In the genomic region with DNA sequence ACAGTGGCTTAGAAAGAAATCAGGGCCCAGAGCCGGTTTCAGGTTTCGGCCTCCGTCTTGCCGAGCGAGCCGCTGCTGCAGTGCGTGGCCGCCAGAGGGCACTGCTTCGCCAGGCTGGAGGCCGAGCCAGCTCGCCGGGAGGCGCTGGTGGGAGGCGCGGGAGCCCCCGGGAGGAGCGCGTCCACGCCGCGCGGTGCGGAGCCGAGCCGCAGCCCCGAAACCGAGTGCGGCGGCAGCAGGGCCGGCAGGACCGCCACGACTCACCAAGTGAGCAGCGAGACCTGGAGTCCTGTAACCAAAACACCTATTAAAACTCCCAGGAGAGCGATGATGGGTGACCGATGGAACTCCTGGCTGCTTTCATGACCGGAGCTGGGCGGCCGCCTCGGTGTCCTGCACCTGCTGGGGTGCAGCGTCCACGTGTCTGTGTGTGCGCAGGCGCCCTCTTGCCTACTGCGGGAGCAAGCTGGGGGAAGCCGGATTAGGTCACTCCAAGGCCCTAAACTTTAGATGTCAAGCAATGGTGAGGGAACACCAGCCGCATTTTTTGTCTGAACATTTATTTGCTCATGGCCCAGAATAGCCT, we compare ENCODE assay signal across 8 cellular contexts.
DNase-seq lines count a peak whose midpoint lies in the region; ATAC-seq and TF ChIP-seq lines count a peak whose summit lies in the region.

No MANE protein-coding gene starts in this region.

- POLR2A ChIA-PET in T-cell (lab: Charles Lee): no interaction called here

- ATAC-seq in GM21717 (IDR thresholded peaks at IDR 0.05; ENCODE audit: unreplicated experiment) (peak; percentile 87), T-cell (replicated peaks in 1 of 4) (peak; percentile 75 to 87 (median 86)), left ventricle myocardium superior (peak; percentile 93), aorta (ENCODE audit: low FRiP score) (peak; percentile 93)

- H3K36me3 Mint-ChIP-seq in T-cell: no peaks in the 10 kb centered on the region

- H3K4me3 Mint-ChIP-seq in T-cell: no peak overlapping the region

- no peaks in the 10 kb centered on the region for H3K36me3 ChIP-seq in aorta (ENCODE audit: control insufficient read depth in 1 of 2, insufficient read depth in 2 of 2, low read length in 1 of 2)

- no peaks in the 10 kb centered on the region for H3K9me3 Mint-ChIP-seq in T-cell

- DNase-seq in DMS53 treated with DMSO at 0.1 percent for 48 hours (lab: John Stamatoyannopoulos, UW; ENCODE audit: unreplicated experiment) (peak; percentile 44), LNCaP clone FGC (ENCODE audit: low read depth) (peak; percentile 11), T-cell (peak; percentile 19 to 72 (median 55)), amniotic stem cell (lab: John Stamatoyannopoulos, UW) (peak; percentile 31), left ventricle myocardium superior (peak; percentile 89), putamen (ENCODE audit: low spot score) (peak; percentile 74), aorta (peak; percentile 83 to 94)

- peaks cover 8 to 11% (median 8%) of the 10 kb centered on the region in 3 donors for H3K4me1 Mint-ChIP-seq in T-cell

- H3K27ac Mint-ChIP-seq in T-cell: no peak overlapping the region

- H3K27ac ChIP-seq in aorta (ENCODE audit: low read depth in 1 of 2, low read length in 2 of 2): no peak overlapping the region

- H3K27me3 Mint-ChIP-seq in T-cell: peaks cover 17 to 19% of the 10 kb centered on the region in 2 donors

- CTCF ChIA-PET in T-cell (lab: Charles Lee): interaction anchor here (0.8 to 1.7 kb wide), 8 partner anchors 17 to 995 kb away, joined by 3 to 10 read pairs (median 4); no protein-coding TSS in a partner anchor

- TF ChIP-seq CTCF in LNCaP clone FGC (IDR thresholded peaks at IDR 0.05; ENCODE audit: control insufficient read depth, extremely low read depth, insufficient read depth): peak; percentile 99

- H3K4me1 ChIP-seq in aorta (ENCODE audit: control insufficient read depth in 1 of 2, insufficient read depth in 2 of 2, low read length in 2 of 2): no peaks in the 10 kb centered on the region

- no peaks in the 10 kb centered on the region for H3K27me3 ChIP-seq in aorta (ENCODE audit: control insufficient read depth in 1 of 2, insufficient read depth in 2 of 2, low read length in 1 of 2)

- no peaks in the 10 kb centered on the region for H3K9me3 ChIP-seq in aorta (ENCODE audit: control insufficient read depth, low read length)

- 1% methylated on average over 46 of the region's 46 CpGs for WGBS in aorta, 2 donors

- intact Hi-C loops in left ventricle myocardium superior (cut with micrococcal nuclease): no loop called here
- intact Hi-C loops in aorta (cut with DNase I): no loop called here

- H3K4me3 ChIP-seq in LNCaP clone FGC (ENCODE audit: low read depth, low read length) (peak overlapping the region; percentile 40), aorta (ENCODE audit: low read length in 2 of 2) (no peak overlapping the region)

Comparison
In these comparisons a context has a peak if more than half of its experiments do, and no peak if none do; other contexts are left out.
1. DNase-seq: peak in every context shown above with its lines; median percentile 89 in left ventricle myocardium superior; 88 in aorta; 74 in putamen; 55 in T-cell; 44 in DMS53 treated with DMSO at 0.1 percent for 48 hours; 31 in amniotic stem cell; 11 in LNCaP clone FGC.